2 cellular contexts compared by ENCODE assay signal in the genomic region with DNA sequence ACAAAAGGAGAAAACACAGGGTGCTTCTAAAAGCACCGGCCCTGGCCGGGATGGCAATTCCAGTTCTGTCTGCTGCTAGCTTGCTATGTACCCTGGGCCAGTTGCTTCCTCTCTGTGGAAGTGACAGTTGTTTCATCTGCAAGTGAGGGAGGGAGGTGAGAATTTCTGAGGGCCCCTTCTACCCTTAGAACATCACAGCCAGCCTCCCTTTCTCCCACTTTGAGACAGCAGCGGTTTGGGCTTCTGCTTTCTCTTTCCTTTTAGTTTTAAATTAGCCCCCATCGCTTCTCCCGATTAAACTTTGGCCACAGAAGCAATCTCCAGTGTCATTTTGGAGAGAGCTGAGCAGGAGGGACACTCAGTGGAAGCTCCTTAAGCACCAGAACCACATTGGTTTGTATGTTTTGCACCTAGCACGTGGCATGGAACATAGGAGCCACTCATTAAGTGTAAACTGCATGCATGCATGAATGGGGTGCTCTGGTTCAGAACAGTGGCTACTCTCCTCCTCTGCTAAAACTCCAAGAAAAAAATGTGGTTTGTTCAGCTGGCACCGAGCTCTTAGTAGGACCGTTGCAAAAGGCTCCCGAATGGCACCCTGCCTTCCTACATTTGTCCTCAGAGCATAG.
TF ChIP-seq lines count a peak whose summit lies in the region.

No MANE protein-coding gene starts in this region.

TF ChIP-seq in liver, 16 proteins besides CTCF, POLR2A, EP300 and RAD21:
- TF ChIP-seq RXRA (IDR thresholded peaks at IDR 0.05): no peak
- no peak for TF ChIP-seq NR2F2 (IDR thresholded peaks at IDR 0.05)
- no peak for TF ChIP-seq TAF1 (conservative IDR thresholded peaks at IDR 0.05)
- no peak for TF ChIP-seq FOXA2 (IDR thresholded peaks at IDR 0.05)
- TF ChIP-seq YY1 (IDR thresholded peaks at IDR 0.05): no peak
- TF ChIP-seq HNF4A (conservative IDR thresholded peaks at IDR 0.05): no peak
- TF ChIP-seq, protein P1, sequence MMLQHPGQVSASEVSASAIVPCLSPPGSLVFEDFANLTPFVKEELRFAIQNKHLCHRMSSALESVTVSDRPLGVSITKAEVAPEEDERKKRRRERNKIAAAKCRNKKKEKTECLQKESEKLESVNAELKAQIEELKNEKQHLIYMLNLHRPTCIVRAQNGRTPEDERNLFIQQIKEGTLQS (IDR thresholded peaks at IDR 0.05): no peak
- no peak for TF ChIP-seq SP1 (IDR thresholded peaks at IDR 0.05)
- TF ChIP-seq, protein P2, sequence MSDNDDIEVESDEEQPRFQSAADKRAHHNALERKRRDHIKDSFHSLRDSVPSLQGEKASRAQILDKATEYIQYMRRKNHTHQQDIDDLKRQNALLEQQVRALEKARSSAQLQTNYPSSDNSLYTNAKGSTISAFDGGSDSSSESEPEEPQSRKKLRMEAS (IDR thresholded peaks at IDR 0.05): no peak
- TF ChIP-seq, protein P3, sequence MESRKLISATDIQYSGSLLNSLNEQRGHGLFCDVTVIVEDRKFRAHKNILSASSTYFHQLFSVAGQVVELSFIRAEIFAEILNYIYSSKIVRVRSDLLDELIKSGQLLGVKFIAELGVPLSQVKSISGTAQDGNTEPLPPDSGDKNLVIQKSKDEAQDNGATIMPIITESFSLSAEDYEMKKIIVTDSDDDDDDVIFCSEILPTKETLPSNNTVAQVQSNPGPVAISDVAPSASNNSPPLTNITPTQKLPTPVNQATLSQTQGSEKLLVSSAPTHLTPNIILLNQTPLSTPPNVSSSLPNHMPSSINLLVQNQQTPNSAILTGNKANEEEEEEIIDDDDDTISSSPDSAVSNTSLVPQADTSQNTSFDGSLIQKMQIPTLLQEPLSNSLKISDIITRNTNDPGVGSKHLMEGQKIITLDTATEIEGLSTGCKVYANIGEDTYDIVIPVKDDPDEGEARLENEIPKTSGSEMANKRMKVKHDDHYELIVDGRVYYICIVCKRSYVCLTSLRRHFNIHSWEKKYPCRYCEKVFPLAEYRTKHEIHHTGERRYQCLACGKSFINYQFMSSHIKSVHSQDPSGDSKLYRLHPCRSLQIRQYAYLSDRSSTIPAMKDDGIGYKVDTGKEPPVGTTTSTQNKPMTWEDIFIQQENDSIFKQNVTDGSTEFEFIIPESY (IDR thresholded peaks at IDR 0.05): no peak
- no peak for TF ChIP-seq GABPA (IDR thresholded peaks at IDR 0.05 in 1 of 2, conservative IDR thresholded peaks at IDR 0.05 in 1 of 2)
- TF ChIP-seq HNF4G (IDR thresholded peaks at IDR 0.05): no peak
- TF ChIP-seq FOXA1 (IDR thresholded peaks at IDR 0.05): no peak
- TF ChIP-seq, protein P4, sequence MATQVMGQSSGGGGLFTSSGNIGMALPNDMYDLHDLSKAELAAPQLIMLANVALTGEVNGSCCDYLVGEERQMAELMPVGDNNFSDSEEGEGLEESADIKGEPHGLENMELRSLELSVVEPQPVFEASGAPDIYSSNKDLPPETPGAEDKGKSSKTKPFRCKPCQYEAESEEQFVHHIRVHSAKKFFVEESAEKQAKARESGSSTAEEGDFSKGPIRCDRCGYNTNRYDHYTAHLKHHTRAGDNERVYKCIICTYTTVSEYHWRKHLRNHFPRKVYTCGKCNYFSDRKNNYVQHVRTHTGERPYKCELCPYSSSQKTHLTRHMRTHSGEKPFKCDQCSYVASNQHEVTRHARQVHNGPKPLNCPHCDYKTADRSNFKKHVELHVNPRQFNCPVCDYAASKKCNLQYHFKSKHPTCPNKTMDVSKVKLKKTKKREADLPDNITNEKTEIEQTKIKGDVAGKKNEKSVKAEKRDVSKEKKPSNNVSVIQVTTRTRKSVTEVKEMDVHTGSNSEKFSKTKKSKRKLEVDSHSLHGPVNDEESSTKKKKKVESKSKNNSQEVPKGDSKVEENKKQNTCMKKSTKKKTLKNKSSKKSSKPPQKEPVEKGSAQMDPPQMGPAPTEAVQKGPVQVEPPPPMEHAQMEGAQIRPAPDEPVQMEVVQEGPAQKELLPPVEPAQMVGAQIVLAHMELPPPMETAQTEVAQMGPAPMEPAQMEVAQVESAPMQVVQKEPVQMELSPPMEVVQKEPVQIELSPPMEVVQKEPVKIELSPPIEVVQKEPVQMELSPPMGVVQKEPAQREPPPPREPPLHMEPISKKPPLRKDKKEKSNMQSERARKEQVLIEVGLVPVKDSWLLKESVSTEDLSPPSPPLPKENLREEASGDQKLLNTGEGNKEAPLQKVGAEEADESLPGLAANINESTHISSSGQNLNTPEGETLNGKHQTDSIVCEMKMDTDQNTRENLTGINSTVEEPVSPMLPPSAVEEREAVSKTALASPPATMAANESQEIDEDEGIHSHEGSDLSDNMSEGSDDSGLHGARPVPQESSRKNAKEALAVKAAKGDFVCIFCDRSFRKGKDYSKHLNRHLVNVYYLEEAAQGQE (IDR thresholded peaks at IDR 0.05): no peak
- TF ChIP-seq JUND (IDR thresholded peaks at IDR 0.05): no peak
- TF ChIP-seq EGR1 (IDR thresholded peaks at IDR 0.05; ENCODE audit: low read depth in 2 of 2): no peak

TF ChIP-seq in HepG2, 621 proteins besides CTCF, POLR2A, EP300 and RAD21:
- no peak for TF ChIP-seq SPEN (CRISPR knock-in tag; IDR thresholded peaks at IDR 0.05; ENCODE audit: low read depth)
- TF ChIP-seq, protein P5, sequence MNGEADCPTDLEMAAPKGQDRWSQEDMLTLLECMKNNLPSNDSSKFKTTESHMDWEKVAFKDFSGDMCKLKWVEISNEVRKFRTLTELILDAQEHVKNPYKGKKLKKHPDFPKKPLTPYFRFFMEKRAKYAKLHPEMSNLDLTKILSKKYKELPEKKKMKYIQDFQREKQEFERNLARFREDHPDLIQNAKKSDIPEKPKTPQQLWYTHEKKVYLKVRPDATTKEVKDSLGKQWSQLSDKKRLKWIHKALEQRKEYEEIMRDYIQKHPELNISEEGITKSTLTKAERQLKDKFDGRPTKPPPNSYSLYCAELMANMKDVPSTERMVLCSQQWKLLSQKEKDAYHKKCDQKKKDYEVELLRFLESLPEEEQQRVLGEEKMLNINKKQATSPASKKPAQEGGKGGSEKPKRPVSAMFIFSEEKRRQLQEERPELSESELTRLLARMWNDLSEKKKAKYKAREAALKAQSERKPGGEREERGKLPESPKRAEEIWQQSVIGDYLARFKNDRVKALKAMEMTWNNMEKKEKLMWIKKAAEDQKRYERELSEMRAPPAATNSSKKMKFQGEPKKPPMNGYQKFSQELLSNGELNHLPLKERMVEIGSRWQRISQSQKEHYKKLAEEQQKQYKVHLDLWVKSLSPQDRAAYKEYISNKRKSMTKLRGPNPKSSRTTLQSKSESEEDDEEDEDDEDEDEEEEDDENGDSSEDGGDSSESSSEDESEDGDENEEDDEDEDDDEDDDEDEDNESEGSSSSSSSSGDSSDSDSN (CRISPR knock-in tag; IDR thresholded peaks at IDR 0.05): no peak
- TF ChIP-seq NFKBIZ (CRISPR knock-in tag; IDR thresholded peaks at IDR 0.05): no peak
- no peak for TF ChIP-seq NFIB (CRISPR knock-in tag; IDR thresholded peaks at IDR 0.05; ENCODE audit: borderline replicate concordance)
- TF ChIP-seq, protein P6, sequence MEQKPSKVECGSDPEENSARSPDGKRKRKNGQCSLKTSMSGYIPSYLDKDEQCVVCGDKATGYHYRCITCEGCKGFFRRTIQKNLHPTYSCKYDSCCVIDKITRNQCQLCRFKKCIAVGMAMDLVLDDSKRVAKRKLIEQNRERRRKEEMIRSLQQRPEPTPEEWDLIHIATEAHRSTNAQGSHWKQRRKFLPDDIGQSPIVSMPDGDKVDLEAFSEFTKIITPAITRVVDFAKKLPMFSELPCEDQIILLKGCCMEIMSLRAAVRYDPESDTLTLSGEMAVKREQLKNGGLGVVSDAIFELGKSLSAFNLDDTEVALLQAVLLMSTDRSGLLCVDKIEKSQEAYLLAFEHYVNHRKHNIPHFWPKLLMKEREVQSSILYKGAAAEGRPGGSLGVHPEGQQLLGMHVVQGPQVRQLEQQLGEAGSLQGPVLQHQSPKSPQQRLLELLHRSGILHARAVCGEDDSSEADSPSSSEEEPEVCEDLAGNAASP (CRISPR knock-in tag; IDR thresholded peaks at IDR 0.05; ENCODE audit: borderline replicate concordance): no peak
- TF ChIP-seq NR2C2 (CRISPR knock-in tag; IDR thresholded peaks at IDR 0.05; ENCODE audit: borderline replicate concordance): no peak
- no peak for TF ChIP-seq ZNF747 (CRISPR knock-in tag; IDR thresholded peaks at IDR 0.05; ENCODE audit: borderline replicate concordance)
- no peak for TF ChIP-seq SP2 (CRISPR knock-in tag; IDR thresholded peaks at IDR 0.05)
- TF ChIP-seq ZNF264 (CRISPR knock-in tag; IDR thresholded peaks at IDR 0.05): no peak
- no peak for TF ChIP-seq ZMYM4 (CRISPR knock-in tag; IDR thresholded peaks at IDR 0.05)
- TF ChIP-seq PRPF4 (IDR thresholded peaks at IDR 0.05; ENCODE audit: low read depth, low read length, poor library complexity, severe bottlenecking): no peak
